Comparison of ENCODE assay signal across 14 cellular contexts in the genomic region with DNA sequence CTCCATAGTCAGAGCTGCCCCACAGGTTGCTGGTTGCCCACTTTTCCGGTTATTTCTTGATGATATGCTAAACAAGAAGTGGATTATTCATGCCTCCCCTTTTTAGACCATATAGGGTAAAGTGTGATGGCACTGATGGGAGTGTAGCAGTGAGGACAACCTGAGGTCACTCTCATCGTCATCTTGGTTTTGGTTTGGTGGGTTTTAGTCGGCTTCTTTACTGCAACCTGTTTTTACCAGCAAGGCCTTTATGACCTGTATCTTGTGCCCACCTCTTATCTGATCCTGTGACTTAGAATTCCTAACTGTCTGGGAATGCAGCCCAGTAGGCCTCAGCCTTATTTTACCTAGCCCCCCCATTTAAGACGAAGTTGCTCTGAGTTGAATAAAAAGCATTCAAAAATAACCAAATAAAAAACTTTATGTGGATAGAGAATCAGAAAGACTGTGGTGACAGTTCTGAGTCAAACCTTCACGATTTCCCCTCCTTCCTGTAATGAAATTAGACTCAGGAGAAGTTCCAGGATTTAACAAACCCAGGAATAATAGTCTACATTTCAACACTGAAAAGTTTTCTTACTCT.
A peak's percentile ranks its signal among the peaks of the same experiment; 100 is the strongest.
DNase-seq lines count a peak whose midpoint lies in the region; FAIRE-seq and TF ChIP-seq lines count a peak whose summit lies in the region.
"Had no signal": no experiment of that assay in that cellular context is flagged by ENCODE, and none has a peak within 500 bp of the region (broad histone marks: within the 10 kb centered on the region; RNA-seq: fewer than 3 reads in every experiment).

No MANE protein-coding gene starts in this region.

- no peaks in the 10 kb centered on the region for H3K9me3 ChIP-seq in mesodermal cell (ENCODE audit: control insufficient read depth, low read length)
- H3K9me3 ChIP-seq: esophagus squamous epithelium, psoas muscle had no signal

- 80 to 84% methylated on average over 1 to 3 of the region's 5 CpGs for WGBS in mesodermal cell (ENCODE audit: insufficient coverage in 2 of 2), 2 experiments

- peaks cover 4% of the 10 kb centered on the region for H3K36me3 ChIP-seq in mesodermal cell (ENCODE audit: control insufficient read depth, insufficient read depth, low read length)
- H3K36me3 ChIP-seq: esophagus squamous epithelium had no signal

- H3K4me3 ChIP-seq in choroid plexus epithelial cell (ENCODE audit: low read depth, low read length): no peak overlapping the region
- H3K4me3 ChIP-seq in mesodermal cell (ENCODE audit: extremely low read depth, insufficient read depth, low read length, poor library complexity, severe bottlenecking): no peak overlapping the region
- H3K4me3 ChIP-seq: esophagus squamous epithelium, psoas muscle had no signal

- TF ChIP-seq CTCF in choroid plexus epithelial cell (conservative IDR thresholded peaks at IDR 0.05; ENCODE audit: low read depth, low read length): no peak
- TF ChIP-seq CTCF in D721Med (IDR thresholded peaks at IDR 0.05; ENCODE audit: insufficient read depth, missing control alignments): no peak

- peak; percentile 70 for DNase-seq in ACHN
- peak; percentile 11 for DNase-seq in LHCN-M2 (ENCODE audit: low read depth)
- DNase-seq in choroid plexus epithelial cell (ENCODE audit: low read depth): peak; percentile 30
- no peak for DNase-seq in D721Med (ENCODE audit: insufficient read length, low spot score)
- no peak for DNase-seq in activated CD8-positive, alpha-beta memory T cell treated with anti-CD3 and anti-CD28 coated beads, Interleukin-2, amount 50 U/mL, for 48 hours
- DNase-seq in T-helper 1 cell: no peak
- no peak for DNase-seq in putamen (ENCODE audit: low spot score)
- DNase-seq: anterior cingulate cortex; esophagus squamous epithelium; left colon; MV-4-11; NK-92 treated with Interleukin-12 subunit alpha and Interleukin-12 subunit beta, amount 100 ng/mL, for 24 hours; psoas muscle had no signal

- in situ Hi-C loops in ACHN (cut with HindIII; ENCODE audit: low pct_ligation_motif_present, low pct_unique_long_range_greater_than_20kb, low sequenced_read_pairs): loop anchor here (25.0 kb wide), 1 partner anchor 134 kb away; no protein-coding TSS in a partner anchor

- peaks cover 46% of the 10 kb centered on the region for H3K4me1 ChIP-seq in mesodermal cell (ENCODE audit: control insufficient read depth, insufficient read depth, low read length, poor library complexity, severe bottlenecking)
- H3K4me1 ChIP-seq: psoas muscle had no signal

- H3K27ac ChIP-seq in mesodermal cell (ENCODE audit: low read depth, low read length, severe bottlenecking): peak overlapping the region; percentile 94
- H3K27ac ChIP-seq: psoas muscle had no signal

- FAIRE-seq in D721Med (lab: Jason Lieb, UNC): no peak

Comparison
In these comparisons a context has a peak if more than half of its experiments do, and no peak if none do; other contexts are left out.
1. DNase-seq: peak in ACHN (single experiment), LHCN-M2 (single experiment) and choroid plexus epithelial cell (single experiment); none in D721Med (single experiment), activated CD8-positive, alpha-beta memory T cell treated with anti-CD3 and anti-CD28 coated beads, Interleukin-2, amount 50 U/mL, for 48 hours (single experiment), T-helper 1 cell (0 of 5) and putamen (single experiment).